1 cellular context compared by ENCODE assay signal in genomic region chr10:97312897-97313296, GRCh38.
TF ChIP-seq lines count a peak whose summit lies in the region.

No MANE protein-coding gene starts in this region.

TF ChIP-seq in HepG2, 621 proteins besides CTCF, POLR2A, EP300 and RAD21:
- TF ChIP-seq DMAP1 (CRISPR knock-in tag; IDR thresholded peaks at IDR 0.05) (no peak), ZNF615 (CRISPR knock-in tag; IDR thresholded peaks at IDR 0.05; ENCODE audit: borderline replicate concordance) (no peak), MAFF (IDR thresholded peaks at IDR 0.05; ENCODE audit: low read depth, low read length) (0 out of 2 replicates have a peak, but pooled peaks have one; percentile 21), HMG20A (CRISPR knock-in tag; IDR thresholded peaks at IDR 0.05; ENCODE audit: borderline replicate concordance) (no peak), ZNF646 (CRISPR knock-in tag; IDR thresholded peaks at IDR 0.05) (no peak), ADNP (CRISPR knock-in tag; IDR thresholded peaks at IDR 0.05) (no peak), PRMT3 (CRISPR knock-in tag; IDR thresholded peaks at IDR 0.05; ENCODE audit: borderline replicate concordance, low read depth) (no peak), XRCC5 (optimal IDR thresholded peaks at IDR 0.05; ENCODE audit: low read length) (no peak), MAFK (conservative IDR thresholded peaks at IDR 0.05 in 1 of 2, IDR thresholded peaks at IDR 0.05 in 1 of 2; ENCODE audit: low read length in 2 of 2) (peak; percentile 30 to 50; a peak in 2 of 4 replicates), MIER3 (CRISPR knock-in tag; IDR thresholded peaks at IDR 0.05; ENCODE audit: borderline replicate concordance) (no peak), SAP130 (CRISPR knock-in tag; IDR thresholded peaks at IDR 0.05; ENCODE audit: low read depth) (no peak), STAT5B (CRISPR knock-in tag; IDR thresholded peaks at IDR 0.05) (no peak)
- TF ChIP-seq, protein P1, sequence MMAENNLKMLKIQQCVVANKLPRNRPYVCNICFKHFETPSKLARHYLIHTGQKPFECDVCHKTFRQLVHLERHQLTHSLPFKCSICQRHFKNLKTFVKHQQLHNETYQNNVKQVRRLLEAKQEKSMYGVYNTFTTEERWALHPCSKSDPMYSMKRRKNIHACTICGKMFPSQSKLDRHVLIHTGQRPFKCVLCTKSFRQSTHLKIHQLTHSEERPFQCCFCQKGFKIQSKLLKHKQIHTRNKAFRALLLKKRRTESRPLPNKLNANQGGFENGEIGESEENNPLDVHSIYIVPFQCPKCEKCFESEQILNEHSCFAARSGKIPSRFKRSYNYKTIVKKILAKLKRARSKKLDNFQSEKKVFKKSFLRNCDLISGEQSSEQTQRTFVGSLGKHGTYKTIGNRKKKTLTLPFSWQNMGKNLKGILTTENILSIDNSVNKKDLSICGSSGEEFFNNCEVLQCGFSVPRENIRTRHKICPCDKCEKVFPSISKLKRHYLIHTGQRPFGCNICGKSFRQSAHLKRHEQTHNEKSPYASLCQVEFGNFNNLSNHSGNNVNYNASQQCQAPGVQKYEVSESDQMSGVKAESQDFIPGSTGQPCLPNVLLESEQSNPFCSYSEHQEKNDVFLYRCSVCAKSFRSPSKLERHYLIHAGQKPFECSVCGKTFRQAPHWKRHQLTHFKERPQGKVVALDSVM (CRISPR knock-in tag; IDR thresholded peaks at IDR 0.05): peak; percentile 48; the same call in 1 of the 2 replicates
